Comparison of ENCODE assay signal across 1 cellular context in genomic region chr11:33257160-33257896, GRCh38.
A peak's percentile ranks its signal among the peaks of the same experiment; 100 is the strongest.
TF ChIP-seq lines count a peak whose summit lies in the region.

Gene HIPK3, plus strand, starts transcription at chr11:33257381.

TF ChIP-seq in K562, 482 proteins besides CTCF, POLR2A, EP300 and RAD21 (continued from another document):
- TF ChIP-seq, protein P1, sequence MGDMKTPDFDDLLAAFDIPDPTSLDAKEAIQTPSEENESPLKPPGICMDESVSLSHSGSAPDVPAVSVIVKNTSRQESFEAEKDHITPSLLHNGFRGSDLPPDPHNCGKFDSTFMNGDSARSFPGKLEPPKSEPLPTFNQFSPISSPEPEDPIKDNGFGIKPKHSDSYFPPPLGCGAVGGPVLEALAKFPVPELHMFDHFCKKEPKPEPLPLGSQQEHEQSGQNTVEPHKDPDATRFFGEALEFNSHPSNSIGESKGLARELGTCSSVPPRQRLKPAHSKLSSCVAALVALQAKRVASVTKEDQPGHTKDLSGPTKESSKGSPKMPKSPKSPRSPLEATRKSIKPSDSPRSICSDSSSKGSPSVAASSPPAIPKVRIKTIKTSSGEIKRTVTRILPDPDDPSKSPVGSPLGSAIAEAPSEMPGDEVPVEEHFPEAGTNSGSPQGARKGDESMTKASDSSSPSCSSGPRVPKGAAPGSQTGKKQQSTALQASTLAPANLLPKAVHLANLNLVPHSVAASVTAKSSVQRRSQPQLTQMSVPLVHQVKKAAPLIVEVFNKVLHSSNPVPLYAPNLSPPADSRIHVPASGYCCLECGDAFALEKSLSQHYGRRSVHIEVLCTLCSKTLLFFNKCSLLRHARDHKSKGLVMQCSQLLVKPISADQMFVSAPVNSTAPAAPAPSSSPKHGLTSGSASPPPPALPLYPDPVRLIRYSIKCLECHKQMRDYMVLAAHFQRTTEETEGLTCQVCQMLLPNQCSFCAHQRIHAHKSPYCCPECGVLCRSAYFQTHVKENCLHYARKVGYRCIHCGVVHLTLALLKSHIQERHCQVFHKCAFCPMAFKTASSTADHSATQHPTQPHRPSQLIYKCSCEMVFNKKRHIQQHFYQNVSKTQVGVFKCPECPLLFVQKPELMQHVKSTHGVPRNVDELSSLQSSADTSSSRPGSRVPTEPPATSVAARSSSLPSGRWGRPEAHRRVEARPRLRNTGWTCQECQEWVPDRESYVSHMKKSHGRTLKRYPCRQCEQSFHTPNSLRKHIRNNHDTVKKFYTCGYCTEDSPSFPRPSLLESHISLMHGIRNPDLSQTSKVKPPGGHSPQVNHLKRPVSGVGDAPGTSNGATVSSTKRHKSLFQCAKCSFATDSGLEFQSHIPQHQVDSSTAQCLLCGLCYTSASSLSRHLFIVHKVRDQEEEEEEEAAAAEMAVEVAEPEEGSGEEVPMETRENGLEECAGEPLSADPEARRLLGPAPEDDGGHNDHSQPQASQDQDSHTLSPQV (IDR thresholded peaks at IDR 0.05), result peak; percentile 32; the same call in 1 of the 2 replicates
- TF ChIP-seq KDM2B (CRISPR knock-in tag; IDR thresholded peaks at IDR 0.05), result no peak; the same call in 1 of the 2 replicates
